ENCODE assay signal across 8 cellular contexts in genomic region chr1:167663002-167663772, GRCh38. TPM values are rescaled to one million over a fixed set of nuclear protein-coding genes. Genes with fewer than 3 reads are reported as not detected.
DNase-seq lines count a peak whose midpoint lies in the region; ATAC-seq and TF ChIP-seq lines count a peak whose summit lies in the region.

No MANE protein-coding gene starts in this region.

- H3K27me3 Mint-ChIP-seq in GM23338 (ENCODE audit: insufficient read depth, low read depth, poor library complexity) (peaks cover 6% of the 10 kb centered on the region), T-helper 17 cell (no peaks in the 10 kb centered on the region)

- no peaks in the 10 kb centered on the region for H3F3A ChIP-seq in GM23338 (replicated peaks; ENCODE audit: low read depth)

- H3K4me3 ChIP-seq in GM23338 (no peak overlapping the region), heart right ventricle (peak overlapping the region in 1 of 10 donors; percentile 3), subcutaneous abdominal adipose tissue (ENCODE audit: low read depth in 1 of 5, low read length in 5 of 5) (no peak overlapping the region)

- no peak overlapping the region for H3K9ac ChIP-seq in subcutaneous abdominal adipose tissue (ENCODE audit: low read length in 5 of 5)

- H3K4me2 ChIP-seq in GM23338: no peak overlapping the region

- no peaks in the 10 kb centered on the region for H3K4me1 ChIP-seq in GM23338 (ENCODE audit: insufficient read depth)
- peaks cover 21 to 99% (median 91%) of the 10 kb centered on the region in 9 donors for H3K4me1 ChIP-seq in heart right ventricle
- peaks cover 3 to 63% (median 25%) of the 10 kb centered on the region in 5 donors for H3K4me1 ChIP-seq in subcutaneous abdominal adipose tissue (ENCODE audit: control insufficient read depth in 5 of 5, insufficient read depth in 5 of 5, low read length in 5 of 5)

- intact Hi-C loops in heart right ventricle (cut with DNase I) (no loop called here), posterior vena cava (cut with DNase I) (no loop called here)

- H2AFZ ChIP-seq in GM23338: peak overlapping the region; percentile 47

- TF ChIP-seq CTCF in GM23338 (conservative IDR thresholded peaks at IDR 0.05; ENCODE audit: low read depth in 2 of 2): no peak
- peak in 2 of 9 donors; percentile 18 to 26 for TF ChIP-seq CTCF in heart right ventricle (IDR thresholded peaks at IDR 0.05)

- H3K36me3 Mint-ChIP-seq in GM23338 (ENCODE audit: low read depth) (no peaks in the 10 kb centered on the region), T-helper 17 cell (ENCODE audit: low read depth) (peaks cover 14% of the 10 kb centered on the region)

- H3K9me3 Mint-ChIP-seq in GM23338: no peaks in the 10 kb centered on the region

- H3K4me1 Mint-ChIP-seq in GM23338 (peaks cover 6% of the 10 kb centered on the region), T-helper 17 cell (peaks cover 76% of the 10 kb centered on the region)

- WGBS in heart right ventricle, 2 donors: 35 to 42% methylated on average over 7 to 8 of the region's 8 CpGs

- no peak overlapping the region for H3K27ac Mint-ChIP-seq in GM23338
- peak overlapping the region; percentile 89 for H3K27ac Mint-ChIP-seq in T-helper 17 cell

- no peaks in the 10 kb centered on the region for H3K9me3 ChIP-seq in T-helper 17 cell (ENCODE audit: control insufficient read depth, low read length, poor library complexity, severe bottlenecking)
- H3K9me3 ChIP-seq in heart right ventricle: no peaks in the 10 kb centered on the region
- H3K9me3 ChIP-seq in subcutaneous abdominal adipose tissue (ENCODE audit: control insufficient read depth in 5 of 5, low read length in 5 of 5): no peaks in the 10 kb centered on the region

- H3K27ac ChIP-seq in GM23338 (ENCODE audit: low read depth): no peak overlapping the region
- H3K27ac ChIP-seq in heart right ventricle: peak overlapping the region in 9 of 10 donors; percentile 55 to 87 (median 75)
- peak overlapping the region; percentile 27 for H3K27ac ChIP-seq in subcutaneous abdominal adipose tissue (ENCODE audit: low read depth, low read length)

- no peaks in the 10 kb centered on the region for H3K79me2 ChIP-seq in GM23338 (replicated peaks; ENCODE audit: insufficient read depth)

- H3K4me3 Mint-ChIP-seq in GM23338 (no peak overlapping the region), T-helper 17 cell (no peak overlapping the region)

- H3K36me3 ChIP-seq in GM23338 (ENCODE audit: insufficient read depth) (no peaks in the 10 kb centered on the region), heart right ventricle (peaks cover 0 to 17% (median 0%) of the 10 kb centered on the region in 9 donors), subcutaneous abdominal adipose tissue (ENCODE audit: control insufficient read depth in 5 of 5, insufficient read depth in 5 of 5, low read length in 5 of 5) (no peaks in the 10 kb centered on the region)

- DNase-seq in DMS 273 (lab: John Stamatoyannopoulos, UW; ENCODE audit: unreplicated experiment) (peak; percentile 60), GM23338 (ENCODE audit: low spot score) (no peak), T-helper 17 cell (no peak), heart right ventricle (peak; percentile 42 to 57), posterior vena cava (ENCODE audit: low spot score) (no peak)
- DNase-seq in stimulated activated naive CD4-positive, alpha-beta T cell treated with Interleukin-2 at 50 U/mL for 16 hours (lab: John Stamatoyannopoulos, UW): no peak

- H3K27me3 ChIP-seq in GM23338 (ENCODE audit: insufficient read depth) (no peaks in the 10 kb centered on the region), heart right ventricle (no peaks in the 10 kb centered on the region), subcutaneous abdominal adipose tissue (ENCODE audit: control insufficient read depth in 5 of 5, insufficient read depth in 4 of 5, low read length in 5 of 5) (no peaks in the 10 kb centered on the region)

- ATAC-seq in GM23338: peak; percentile 49
- ATAC-seq in T-helper 17 cell: no peak
- peak; percentile 51 to 79 (median 68) for ATAC-seq in heart right ventricle
- no peak for ATAC-seq in HG03469 (IDR thresholded peaks at IDR 0.05; ENCODE audit: unreplicated experiment)

- H3K9me2 ChIP-seq in GM23338 (ENCODE audit: insufficient read depth): no peaks in the 10 kb centered on the region

- no peaks in the 10 kb centered on the region for H4K20me1 ChIP-seq in GM23338 (replicated peaks; ENCODE audit: insufficient read depth)

TF ChIP-seq in GM23338, 12 proteins besides CTCF, POLR2A, EP300 and RAD21:
- no peak for TF ChIP-seq REST (IDR thresholded peaks at IDR 0.05; ENCODE audit: unreplicated experiment)

RNA-seq across cellular contexts. Expression of gene RCSD1, which starts 33.2 kb away (rescaled TPM):
- total RNA-seq in GM23338 (2014; rRNA removed; shearing (Covaris generic)): 0.73 TPM in 1 of 2 replicates, not detected in the other
- polyA plus RNA-seq in GM23338 (2016; fragmentation: Nextera tagmentation; extraction: Ambion mirVana): 0.18 and 0.42 TPM in 2 replicates
- total RNA-seq in T-helper 17 cell: 100 to 1,000 TPM in 1 of 2 donors, 10 to 100 TPM in 1; 88.0 to 101 TPM
- 10 to 100 TPM; 27.9 to 50.2 (median 39.7) TPM for total RNA-seq in heart right ventricle
- 10 to 100 TPM in 1 of 2 donors, 1 to 10 TPM in 1; 9.0 to 13.5 TPM for polyA plus RNA-seq in heart right ventricle
- total RNA-seq in posterior vena cava: 10 to 100 TPM; 14.1 to 15.2 TPM

RNA-seq across cellular contexts. Expression of gene MPZL1, which starts 58.6 kb away (rescaled TPM):
- total RNA-seq in GM23338 (2014; rRNA removed; shearing (Covaris generic)): 85.1 and 86.5 TPM in 2 replicates
- polyA plus RNA-seq in GM23338 (2016; fragmentation: Nextera tagmentation; extraction: Ambion mirVana): 26.6 and 35.1 TPM in 2 replicates
- 1 to 10 TPM; 3.0 to 4.2 TPM for total RNA-seq in T-helper 17 cell
- total RNA-seq in heart right ventricle: 10 to 100 TPM; 15.6 to 52.5 (median 25.2) TPM
- 10 to 100 TPM; 12.8 to 24.0 TPM for polyA plus RNA-seq in heart right ventricle
- total RNA-seq in posterior vena cava: 100 to 1,000 TPM; 120 to 146 TPM

Comparison
In these comparisons a context has a peak if more than half of its experiments do, and no peak if none do; other contexts are left out.
1. DNase-seq: peak in DMS 273 (single experiment) and heart right ventricle (2 of 2); none in GM23338 (single experiment), T-helper 17 cell (0 of 3), stimulated activated naive CD4-positive, alpha-beta T cell treated with Interleukin-2 at 50 U/mL for 16 hours (single experiment) and posterior vena cava (single experiment).
2. ATAC-seq: peak in GM23338 (single experiment) and heart right ventricle (8 of 8); none in T-helper 17 cell (single experiment) and HG03469 (single experiment).